Comparison of ENCODE assay signal across 15 cellular contexts in genomic region chr4:83894831-83895230, GRCh38.
DNase-seq lines count a peak whose midpoint lies in the region; ATAC-seq, FAIRE-seq and TF ChIP-seq lines count a peak whose summit lies in the region.
"Had no signal": no experiment of that assay in that cellular context is flagged by ENCODE, and none has a peak within 500 bp of the region (broad histone marks: within the 10 kb centered on the region; RNA-seq: fewer than 3 reads in every experiment).

No MANE protein-coding gene starts in this region.

- H2AK5ac ChIP-seq in neuronal stem cell (ENCODE audit: low read depth, low read length), result no peak overlapping the region

- H3K4me1 Mint-ChIP-seq in T-cell, result no peaks in the 10 kb centered on the region
- H3K4me1 Mint-ChIP-seq in activated CD4-positive, alpha-beta T cell treated with anti-CD3 and anti-CD28 coated beads, Interleukin-2, amount 10 ng/mL, durations not matched to agents 7 days and 5 days, result peaks cover 2% of the 10 kb centered on the region
- H3K4me1 Mint-ChIP-seq: B cell had no signal

- H3K23ac ChIP-seq in neuronal stem cell (ENCODE audit: low read depth, low read length, poor library complexity), result no peak overlapping the region

- H2BK12ac ChIP-seq in neuronal stem cell (ENCODE audit: low read length), result no peak overlapping the region

- no peak overlapping the region for H4K8ac ChIP-seq in neuronal stem cell (ENCODE audit: low read depth, low read length)

- H3K36me3 ChIP-seq in kidney (ENCODE audit: control insufficient read depth in 1 of 2, insufficient read depth in 2 of 2, low read length in 2 of 2) (no peaks in the 10 kb centered on the region), neuronal stem cell (replicated peaks in 1 of 2; ENCODE audit: control insufficient read depth in 2 of 2, insufficient read depth in 2 of 2, low read length in 2 of 2) (no peaks in the 10 kb centered on the region)

- H3K79me1 ChIP-seq in neuronal stem cell (ENCODE audit: low read depth, low read length), result no peaks in the 10 kb centered on the region

- H3K4me3 ChIP-seq in kidney (ENCODE audit: low read length in 2 of 2) (no peak overlapping the region), neuronal stem cell (ENCODE audit: low read length in 2 of 2) (no peak overlapping the region)
- H3K4me3 ChIP-seq: GM12878 had no signal

- FAIRE-seq in kidney (lab: Jason Lieb, UNC), result no peak
- FAIRE-seq: GM12878, GM18507 had no signal

- H3K27me3 Mint-ChIP-seq in T-cell, result peaks cover 5 to 6% of the 10 kb centered on the region in 2 donors
- peaks cover 5% of the 10 kb centered on the region for H3K27me3 Mint-ChIP-seq in activated CD4-positive, alpha-beta T cell treated with anti-CD3 and anti-CD28 coated beads, Interleukin-2, amount 10 ng/mL, durations not matched to agents 7 days and 5 days

- CTCF ChIA-PET in T-cell (lab: Charles Lee), result interaction anchor here in 1 of 2 donors (0.6 kb wide), 1 partner anchor 1205 kb away, joined by 4 read pairs; no protein-coding TSS in a partner anchor
- CTCF ChIA-PET in activated CD4-positive, alpha-beta T cell treated with anti-CD3 and anti-CD28 coated beads, Interleukin-2, amount 10 ng/mL, durations not matched to agents 7 days and 5 days (lab: Charles Lee), result no interaction called here

- ATAC-seq in T-cell (replicated peaks in 1 of 4), result no peak
- ATAC-seq: GM12878 had no signal

- H3K9ac ChIP-seq in kidney (ENCODE audit: low read length in 2 of 2) (no peak overlapping the region), neuronal stem cell (ENCODE audit: low read depth, low read length, poor library complexity) (no peak overlapping the region)

- H2BK15ac ChIP-seq in neuronal stem cell (ENCODE audit: low read length), result no peak overlapping the region

- no peaks in the 10 kb centered on the region for H3K27me3 ChIP-seq in neuronal stem cell (ENCODE audit: control insufficient read depth in 3 of 3, insufficient read depth in 3 of 3, low read depth in 1 of 3, low read length in 3 of 3)

- H3K4me2 ChIP-seq in neuronal stem cell (ENCODE audit: insufficient read depth, low read length, poor library complexity, severe bottlenecking), result no peak overlapping the region

- H3K4ac ChIP-seq in neuronal stem cell (ENCODE audit: low read length), result no peak overlapping the region

- WGBS in neuronal stem cell (ENCODE audit: extremely low coverage in 2 of 2, insufficient read length in 2 of 2, insufficient replicate concordance in 1 of 2), 2 donors, result no CpG with 5 or more reads among the region's 1 CpG

- no peak overlapping the region for H2AFZ ChIP-seq in neuronal stem cell (ENCODE audit: low read length)

- H3K36me3 Mint-ChIP-seq in T-cell, result no peaks in the 10 kb centered on the region
- H3K36me3 Mint-ChIP-seq in activated CD4-positive, alpha-beta T cell treated with anti-CD3 and anti-CD28 coated beads, Interleukin-2, amount 10 ng/mL, durations not matched to agents 7 days and 5 days (ENCODE audit: low read depth), result no peaks in the 10 kb centered on the region

- H3K4me1 ChIP-seq in kidney (ENCODE audit: control insufficient read depth in 1 of 2, insufficient read depth in 1 of 2, low read depth in 1 of 2, low read length in 2 of 2), result no peaks in the 10 kb centered on the region
- H3K4me1 ChIP-seq in neuronal stem cell (ENCODE audit: control insufficient read depth in 2 of 2, insufficient read depth in 1 of 2, low read depth in 1 of 2, low read length in 2 of 2), result peaks cover 0 to 10% of the 10 kb centered on the region in 2 donors

- H3K9me3 ChIP-seq in kidney (ENCODE audit: control insufficient read depth in 1 of 2, low read length in 2 of 2) (peaks cover 0 to 5% of the 10 kb centered on the region in 2 donors), neuronal stem cell (replicated peaks in 1 of 2; ENCODE audit: control insufficient read depth in 2 of 2, insufficient read depth in 1 of 2, low read depth in 1 of 2, low read length in 2 of 2) (no peaks in the 10 kb centered on the region)

- H2BK120ac ChIP-seq in neuronal stem cell (ENCODE audit: low read depth, low read length), result no peak overlapping the region

- H3K27ac ChIP-seq in kidney (ENCODE audit: low read depth in 2 of 2, low read length in 2 of 2), result no peak overlapping the region
- no peak overlapping the region for H3K27ac ChIP-seq in neuronal stem cell (replicated peaks; ENCODE audit: low read length)
- H3K27ac ChIP-seq: 22Rv1 had no signal

- intact Hi-C loops in kidney (cut with DNase I), result no loop called here

- DNase-seq in NCI-H82 (lab: John Stamatoyannopoulos, UW) (peak; percentile 23), NCI-H82 treated with DMSO at 0.1 percent for 48 hours (lab: John Stamatoyannopoulos, UW; ENCODE audit: unreplicated experiment) (no peak), kidney (peak; percentile 21), neuronal stem cell (ENCODE audit: low spot score) (no peak), T-cell (no peak)
- no peak for DNase-seq in activated CD8-positive, alpha-beta memory T cell treated with anti-CD3 and anti-CD28 coated beads, Interleukin-2, amount 50 U/mL, for 48 hours
- no peak for DNase-seq in activated CD4-positive, alpha-beta T cell treated with anti-CD3 and anti-CD28 coated beads, Interleukin-2, amount 10 ng/mL, durations not matched to agents 7 days and 5 days
- DNase-seq: C1 segment of cervical spinal cord; CD4-positive, alpha-beta T cell; DMS79; H7 had no signal

- no peak overlapping the region for H3K14ac ChIP-seq in neuronal stem cell (ENCODE audit: low read length)

- no peak overlapping the region for H3K27ac Mint-ChIP-seq in T-cell
- no peak overlapping the region for H3K27ac Mint-ChIP-seq in activated CD4-positive, alpha-beta T cell treated with anti-CD3 and anti-CD28 coated beads, Interleukin-2, amount 10 ng/mL, durations not matched to agents 7 days and 5 days
- H3K27ac Mint-ChIP-seq: B cell; CD4-positive, alpha-beta T cell had no signal

- TF ChIP-seq CTCF in kidney (IDR thresholded peaks at IDR 0.05; ENCODE audit: borderline replicate concordance, extremely low read depth, insufficient read depth), result no peak

- no peak overlapping the region for H3K4me3 Mint-ChIP-seq in T-cell
- no peak overlapping the region for H3K4me3 Mint-ChIP-seq in activated CD4-positive, alpha-beta T cell treated with anti-CD3 and anti-CD28 coated beads, Interleukin-2, amount 10 ng/mL, durations not matched to agents 7 days and 5 days
- H3K4me3 Mint-ChIP-seq: B cell; CD4-positive, alpha-beta T cell had no signal

- peak overlapping the region; percentile 4 for H3K18ac ChIP-seq in neuronal stem cell (ENCODE audit: low read length)

- H4K91ac ChIP-seq in neuronal stem cell (ENCODE audit: low read depth, low read length, poor library complexity), result no peak overlapping the region

- H2BK5ac ChIP-seq in neuronal stem cell (ENCODE audit: low read length), result no peak overlapping the region

- POLR2A ChIA-PET in T-cell (lab: Charles Lee), result no interaction called here
- POLR2A ChIA-PET in activated CD4-positive, alpha-beta T cell treated with anti-CD3 and anti-CD28 coated beads, Interleukin-2, amount 10 ng/mL, durations not matched to agents 7 days and 5 days (lab: Charles Lee), result no interaction called here

- H3K9me3 Mint-ChIP-seq in T-cell, result peaks cover 0 to 11% (median 10%) of the 10 kb centered on the region in 3 donors
- no peaks in the 10 kb centered on the region for H3K9me3 Mint-ChIP-seq in activated CD4-positive, alpha-beta T cell treated with anti-CD3 and anti-CD28 coated beads, Interleukin-2, amount 10 ng/mL, durations not matched to agents 7 days and 5 days

Comparison
In these comparisons a context has a peak if more than half of its experiments do, and no peak if none do; other contexts are left out.
1. DNase-seq: peak in NCI-H82 (single experiment) and kidney (single experiment); none in NCI-H82 treated with DMSO at 0.1 percent for 48 hours (single experiment), neuronal stem cell (single experiment), T-cell (0 of 34), activated CD8-positive, alpha-beta memory T cell treated with anti-CD3 and anti-CD28 coated beads, Interleukin-2, amount 50 U/mL, for 48 hours (single experiment) and activated CD4-positive, alpha-beta T cell treated with anti-CD3 and anti-CD28 coated beads, Interleukin-2, amount 10 ng/mL, durations not matched to agents 7 days and 5 days (single experiment).